In the genomic region with DNA sequence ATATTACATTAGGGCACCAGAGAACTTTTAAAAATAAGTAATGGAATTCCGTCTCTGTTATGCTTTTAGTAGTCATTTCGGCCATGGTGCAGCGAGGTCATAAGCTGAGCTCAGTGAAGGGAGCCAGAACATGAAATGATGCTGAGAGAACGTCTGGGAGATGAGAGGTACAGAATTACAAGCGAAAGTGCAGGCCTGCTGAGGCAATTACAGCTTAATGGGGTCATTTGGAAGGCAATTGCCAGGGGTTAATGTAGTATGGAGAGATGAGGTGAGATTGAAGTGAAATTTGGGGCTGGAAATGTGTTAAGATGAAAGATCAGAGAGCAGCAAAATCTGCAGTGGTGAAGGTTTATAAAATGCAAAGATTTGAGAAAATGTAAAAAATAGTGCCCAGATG, we compare ENCODE assay signal across 14 cellular contexts.
A peak's percentile ranks its signal among the peaks of the same experiment; 100 is the strongest.
DNase-seq lines count a peak whose midpoint lies in the region; ATAC-seq and TF ChIP-seq lines count a peak whose summit lies in the region.
"Had no signal": no experiment of that assay in that cellular context is flagged by ENCODE, and none has a peak within 500 bp of the region (broad histone marks: within the 10 kb centered on the region; RNA-seq: fewer than 3 reads in every experiment).

No MANE protein-coding gene starts in this region.

- no peak for ATAC-seq in HG02870 (IDR thresholded peaks at IDR 0.05; ENCODE audit: unreplicated experiment)
- no peak for ATAC-seq in lower lobe of right lung
- ATAC-seq in GM18498 (IDR thresholded peaks at IDR 0.05; ENCODE audit: unreplicated experiment): no peak
- no peak for ATAC-seq in GM18909 (IDR thresholded peaks at IDR 0.05; ENCODE audit: poor library complexity, unreplicated experiment)
- ATAC-seq: effector memory CD8-positive, alpha-beta T cell; naive thymus-derived CD8-positive, alpha-beta T cell; stimulated activated effector memory CD8-positive, alpha-beta T cell treated with anti-CD3 and anti-CD28 coated beads, Interleukin-12 subunit alpha, Interleukin-12 subunit beta, amount 100 ng/mL, for 72 hours; T-helper 17 cell had no signal

- H3K4me1 ChIP-seq in hepatocyte (ENCODE audit: insufficient read depth) (no peaks in the 10 kb centered on the region), lower lobe of right lung (no peaks in the 10 kb centered on the region)

- no peak overlapping the region for H3K27ac ChIP-seq in hepatocyte
- H3K27ac ChIP-seq in lower lobe of right lung: no peak overlapping the region

- no peak for TF ChIP-seq CTCF in WI38 (IDR thresholded peaks at IDR 0.05; ENCODE audit: low read depth, low read length)
- TF ChIP-seq CTCF in hepatocyte (IDR thresholded peaks at IDR 0.05; ENCODE audit: poor library complexity): no peak
- TF ChIP-seq CTCF in lower lobe of right lung (IDR thresholded peaks at IDR 0.05): no peak

- H3K27me3 ChIP-seq in hepatocyte (no peaks in the 10 kb centered on the region), lower lobe of right lung (ENCODE audit: low read depth) (no peaks in the 10 kb centered on the region)

- 63% methylated on average over 5 of the region's 5 CpGs for WGBS in hepatocyte (ENCODE audit: low lambda C conversion rate, missing lambda C conversion rate)

- intact Hi-C loops in lower lobe of right lung (cut with DNase I): no loop called here

- peak; percentile 8 for DNase-seq in AG08396 (ENCODE audit: low spot score)
- peak; percentile 93 for DNase-seq in NCI-H1092 treated with DMSO at 0.1 percent for 48 hours (lab: John Stamatoyannopoulos, UW)
- DNase-seq in hepatocyte (ENCODE audit: low spot score): no peak
- DNase-seq in lower lobe of right lung: no peak
- DNase-seq: effector memory CD8-positive, alpha-beta T cell; GOT3; Kasumi-1; naive thymus-derived CD8-positive, alpha-beta T cell; T-helper 17 cell had no signal

- no peaks in the 10 kb centered on the region for H3K79me2 ChIP-seq in hepatocyte

- no peaks in the 10 kb centered on the region for H4K20me1 ChIP-seq in hepatocyte (ENCODE audit: insufficient read depth, poor library complexity, severe bottlenecking)

- no peak overlapping the region for H2AFZ ChIP-seq in hepatocyte

- H3K9me3 ChIP-seq in hepatocyte (ENCODE audit: low read depth): no peaks in the 10 kb centered on the region
- H3K9me3 ChIP-seq in lower lobe of right lung: no peaks in the 10 kb centered on the region

- H3K4me3 ChIP-seq in WI38 (ENCODE audit: low read depth, low read length) (peak overlapping the region; percentile 20; the same call in 1 of the 2 replicates), hepatocyte (no peak overlapping the region), lower lobe of right lung (no peak overlapping the region)

- H3K4me2 ChIP-seq in hepatocyte: peak overlapping the region; percentile 43

- H3K36me3 ChIP-seq in hepatocyte (replicated peaks; ENCODE audit: insufficient read depth, low read depth): no peaks in the 10 kb centered on the region
- H3K36me3 ChIP-seq in lower lobe of right lung: no peaks in the 10 kb centered on the region

- H3K9me2 ChIP-seq in hepatocyte (replicated peaks; ENCODE audit: insufficient read depth): no peaks in the 10 kb centered on the region

Comparison
In these comparisons a context has a peak if more than half of its experiments do, and no peak if none do; other contexts are left out.
1. DNase-seq: peak in AG08396 (single experiment) and NCI-H1092 treated with DMSO at 0.1 percent for 48 hours (single experiment); none in hepatocyte (single experiment) and lower lobe of right lung (single experiment).